1 cellular context compared by ENCODE assay signal in the genomic region with DNA sequence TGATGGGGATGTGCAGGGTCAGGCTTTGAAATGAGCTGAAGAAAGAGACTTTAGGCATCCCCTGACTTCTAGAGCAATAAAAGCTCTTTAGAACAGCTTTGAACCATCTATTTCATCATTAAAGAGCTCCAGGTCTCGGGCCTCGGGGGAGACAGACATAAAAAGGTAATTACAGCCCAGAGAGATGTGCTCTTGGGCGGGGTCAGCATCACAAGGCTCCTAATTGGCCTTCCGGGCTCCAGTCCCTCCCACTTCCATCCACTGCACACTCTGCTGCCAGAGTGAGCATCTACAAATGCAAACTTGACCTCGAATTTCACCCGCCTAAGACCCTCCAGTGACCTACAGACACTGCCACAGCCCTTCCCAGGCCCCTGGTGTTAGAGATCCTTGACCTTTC.
TF ChIP-seq lines count a peak whose summit lies in the region.

No MANE protein-coding gene starts in this region.

TF ChIP-seq in GM23338, 12 proteins besides CTCF, POLR2A, EP300 and RAD21:
- TF ChIP-seq, protein P1, sequence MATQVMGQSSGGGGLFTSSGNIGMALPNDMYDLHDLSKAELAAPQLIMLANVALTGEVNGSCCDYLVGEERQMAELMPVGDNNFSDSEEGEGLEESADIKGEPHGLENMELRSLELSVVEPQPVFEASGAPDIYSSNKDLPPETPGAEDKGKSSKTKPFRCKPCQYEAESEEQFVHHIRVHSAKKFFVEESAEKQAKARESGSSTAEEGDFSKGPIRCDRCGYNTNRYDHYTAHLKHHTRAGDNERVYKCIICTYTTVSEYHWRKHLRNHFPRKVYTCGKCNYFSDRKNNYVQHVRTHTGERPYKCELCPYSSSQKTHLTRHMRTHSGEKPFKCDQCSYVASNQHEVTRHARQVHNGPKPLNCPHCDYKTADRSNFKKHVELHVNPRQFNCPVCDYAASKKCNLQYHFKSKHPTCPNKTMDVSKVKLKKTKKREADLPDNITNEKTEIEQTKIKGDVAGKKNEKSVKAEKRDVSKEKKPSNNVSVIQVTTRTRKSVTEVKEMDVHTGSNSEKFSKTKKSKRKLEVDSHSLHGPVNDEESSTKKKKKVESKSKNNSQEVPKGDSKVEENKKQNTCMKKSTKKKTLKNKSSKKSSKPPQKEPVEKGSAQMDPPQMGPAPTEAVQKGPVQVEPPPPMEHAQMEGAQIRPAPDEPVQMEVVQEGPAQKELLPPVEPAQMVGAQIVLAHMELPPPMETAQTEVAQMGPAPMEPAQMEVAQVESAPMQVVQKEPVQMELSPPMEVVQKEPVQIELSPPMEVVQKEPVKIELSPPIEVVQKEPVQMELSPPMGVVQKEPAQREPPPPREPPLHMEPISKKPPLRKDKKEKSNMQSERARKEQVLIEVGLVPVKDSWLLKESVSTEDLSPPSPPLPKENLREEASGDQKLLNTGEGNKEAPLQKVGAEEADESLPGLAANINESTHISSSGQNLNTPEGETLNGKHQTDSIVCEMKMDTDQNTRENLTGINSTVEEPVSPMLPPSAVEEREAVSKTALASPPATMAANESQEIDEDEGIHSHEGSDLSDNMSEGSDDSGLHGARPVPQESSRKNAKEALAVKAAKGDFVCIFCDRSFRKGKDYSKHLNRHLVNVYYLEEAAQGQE (IDR thresholded peaks at IDR 0.05; ENCODE audit: unreplicated experiment), result no peak
- TF ChIP-seq JUNB (IDR thresholded peaks at IDR 0.05; ENCODE audit: unreplicated experiment), result no peak
- TF ChIP-seq ZNF331 (CRISPR knock-in tag; IDR thresholded peaks at IDR 0.05; ENCODE audit: low read depth), result no peak
- no peak for TF ChIP-seq POLR2AphosphoS5 (IDR thresholded peaks at IDR 0.05; ENCODE audit: low read depth)
- TF ChIP-seq CREB1 (CRISPR knock-in tag; IDR thresholded peaks at IDR 0.05; ENCODE audit: low read depth), result no peak
- no peak for TF ChIP-seq EZH2 (IDR thresholded peaks at IDR 0.05; ENCODE audit: low read depth, unreplicated experiment)
- TF ChIP-seq STAT1 (IDR thresholded peaks at IDR 0.05; ENCODE audit: unreplicated experiment), result no peak
- TF ChIP-seq, protein P2, sequence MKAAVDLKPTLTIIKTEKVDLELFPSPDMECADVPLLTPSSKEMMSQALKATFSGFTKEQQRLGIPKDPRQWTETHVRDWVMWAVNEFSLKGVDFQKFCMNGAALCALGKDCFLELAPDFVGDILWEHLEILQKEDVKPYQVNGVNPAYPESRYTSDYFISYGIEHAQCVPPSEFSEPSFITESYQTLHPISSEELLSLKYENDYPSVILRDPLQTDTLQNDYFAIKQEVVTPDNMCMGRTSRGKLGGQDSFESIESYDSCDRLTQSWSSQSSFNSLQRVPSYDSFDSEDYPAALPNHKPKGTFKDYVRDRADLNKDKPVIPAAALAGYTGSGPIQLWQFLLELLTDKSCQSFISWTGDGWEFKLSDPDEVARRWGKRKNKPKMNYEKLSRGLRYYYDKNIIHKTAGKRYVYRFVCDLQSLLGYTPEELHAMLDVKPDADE (IDR thresholded peaks at IDR 0.05), result no peak
- TF ChIP-seq EZH2phosphoT487 (IDR thresholded peaks at IDR 0.05; ENCODE audit: unreplicated experiment), result no peak
- no peak for TF ChIP-seq NANOG (IDR thresholded peaks at IDR 0.05; ENCODE audit: borderline replicate concordance)
- TF ChIP-seq, protein P3, sequence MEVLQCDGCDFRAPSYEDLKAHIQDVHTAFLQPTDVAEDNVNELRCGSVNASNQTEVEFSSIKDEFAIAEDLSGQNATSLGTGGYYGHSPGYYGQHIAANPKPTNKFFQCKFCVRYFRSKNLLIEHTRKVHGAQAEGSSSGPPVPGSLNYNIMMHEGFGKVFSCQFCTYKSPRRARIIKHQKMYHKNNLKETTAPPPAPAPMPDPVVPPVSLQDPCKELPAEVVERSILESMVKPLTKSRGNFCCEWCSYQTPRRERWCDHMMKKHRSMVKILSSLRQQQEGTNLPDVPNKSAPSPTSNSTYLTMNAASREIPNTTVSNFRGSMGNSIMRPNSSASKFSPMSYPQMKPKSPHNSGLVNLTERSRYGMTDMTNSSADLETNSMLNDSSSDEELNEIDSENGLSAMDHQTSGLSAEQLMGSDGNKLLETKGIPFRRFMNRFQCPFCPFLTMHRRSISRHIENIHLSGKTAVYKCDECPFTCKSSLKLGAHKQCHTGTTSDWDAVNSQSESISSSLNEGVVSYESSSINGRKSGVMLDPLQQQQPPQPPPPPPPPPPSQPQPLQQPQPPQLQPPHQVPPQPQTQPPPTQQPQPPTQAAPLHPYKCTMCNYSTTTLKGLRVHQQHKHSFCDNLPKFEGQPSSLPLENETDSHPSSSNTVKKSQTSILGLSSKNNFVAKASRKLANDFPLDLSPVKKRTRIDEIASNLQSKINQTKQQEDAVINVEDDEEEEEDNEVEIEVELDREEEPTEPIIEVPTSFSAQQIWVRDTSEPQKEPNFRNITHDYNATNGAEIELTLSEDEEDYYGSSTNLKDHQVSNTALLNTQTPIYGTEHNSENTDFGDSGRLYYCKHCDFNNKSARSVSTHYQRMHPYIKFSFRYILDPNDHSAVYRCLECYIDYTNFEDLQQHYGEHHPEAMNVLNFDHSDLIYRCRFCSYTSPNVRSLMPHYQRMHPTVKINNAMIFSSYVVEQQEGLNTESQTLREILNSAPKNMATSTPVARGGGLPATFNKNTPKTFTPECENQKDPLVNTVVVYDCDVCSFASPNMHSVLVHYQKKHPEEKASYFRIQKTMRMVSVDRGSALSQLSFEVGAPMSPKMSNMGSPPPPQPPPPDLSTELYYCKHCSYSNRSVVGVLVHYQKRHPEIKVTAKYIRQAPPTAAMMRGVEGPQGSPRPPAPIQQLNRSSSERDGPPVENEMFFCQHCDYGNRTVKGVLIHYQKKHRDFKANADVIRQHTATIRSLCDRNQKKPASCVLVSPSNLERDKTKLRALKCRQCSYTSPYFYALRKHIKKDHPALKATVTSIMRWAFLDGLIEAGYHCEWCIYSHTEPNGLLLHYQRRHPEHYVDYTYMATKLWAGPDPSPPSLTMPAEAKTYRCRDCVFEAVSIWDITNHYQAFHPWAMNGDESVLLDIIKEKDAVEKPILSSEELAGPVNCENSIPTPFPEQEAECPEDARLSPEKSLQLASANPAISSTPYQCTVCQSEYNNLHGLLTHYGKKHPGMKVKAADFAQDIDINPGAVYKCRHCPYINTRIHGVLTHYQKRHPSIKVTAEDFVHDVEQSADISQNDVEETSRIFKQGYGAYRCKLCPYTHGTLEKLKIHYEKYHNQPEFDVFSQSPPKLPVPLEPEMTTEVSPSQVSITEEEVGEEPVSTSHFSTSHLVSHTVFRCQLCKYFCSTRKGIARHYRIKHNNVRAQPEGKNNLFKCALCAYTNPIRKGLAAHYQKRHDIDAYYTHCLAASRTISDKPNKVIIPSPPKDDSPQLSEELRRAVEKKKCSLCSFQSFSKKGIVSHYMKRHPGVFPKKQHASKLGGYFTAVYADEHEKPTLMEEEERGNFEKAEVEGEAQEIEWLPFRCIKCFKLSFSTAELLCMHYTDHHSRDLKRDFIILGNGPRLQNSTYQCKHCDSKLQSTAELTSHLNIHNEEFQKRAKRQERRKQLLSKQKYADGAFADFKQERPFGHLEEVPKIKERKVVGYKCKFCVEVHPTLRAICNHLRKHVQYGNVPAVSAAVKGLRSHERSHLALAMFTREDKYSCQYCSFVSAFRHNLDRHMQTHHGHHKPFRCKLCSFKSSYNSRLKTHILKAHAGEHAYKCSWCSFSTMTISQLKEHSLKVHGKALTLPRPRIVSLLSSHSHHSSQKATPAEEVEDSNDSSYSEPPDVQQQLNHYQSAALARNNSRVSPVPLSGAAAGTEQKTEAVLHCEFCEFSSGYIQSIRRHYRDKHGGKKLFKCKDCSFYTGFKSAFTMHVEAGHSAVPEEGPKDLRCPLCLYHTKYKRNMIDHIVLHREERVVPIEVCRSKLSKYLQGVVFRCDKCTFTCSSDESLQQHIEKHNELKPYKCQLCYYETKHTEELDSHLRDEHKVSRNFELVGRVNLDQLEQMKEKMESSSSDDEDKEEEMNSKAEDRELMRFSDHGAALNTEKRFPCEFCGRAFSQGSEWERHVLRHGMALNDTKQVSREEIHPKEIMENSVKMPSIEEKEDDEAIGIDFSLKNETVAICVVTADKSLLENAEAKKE (CRISPR knock-in tag; IDR thresholded peaks at IDR 0.05), result no peak
